21 cellular contexts compared by ENCODE assay signal in genomic region chrX:118633530-118633929, GRCh38.
DNase-seq lines count a peak whose midpoint lies in the region; ATAC-seq, FAIRE-seq and TF ChIP-seq lines count a peak whose summit lies in the region.
"Had no signal": no experiment of that assay in that cellular context is flagged by ENCODE, and none has a peak within 500 bp of the region (broad histone marks: within the 10 kb centered on the region; RNA-seq: fewer than 3 reads in every experiment).

No MANE protein-coding gene starts in this region.

- no peaks in the 10 kb centered on the region for H3K27me3 Mint-ChIP-seq in activated naive CD4-positive, alpha-beta T cell treated with anti-CD3 and anti-CD28 coated beads, Interleukin-2, amount 50 U/mL, for 24 hours
- H3K27me3 Mint-ChIP-seq: CD4-positive, alpha-beta memory T cell had no signal

- no peaks in the 10 kb centered on the region for H3K9me3 Mint-ChIP-seq in activated naive CD4-positive, alpha-beta T cell treated with anti-CD3 and anti-CD28 coated beads, Interleukin-2, amount 50 U/mL, for 24 hours
- H3K9me3 Mint-ChIP-seq: CD4-positive, alpha-beta memory T cell had no signal

- FAIRE-seq in GM12891 (lab: Jason Lieb, UNC): peak; percentile 82
- FAIRE-seq: HepG2, K562 had no signal

- no peak for DNase-seq in activated naive CD4-positive, alpha-beta T cell (lab: John Stamatoyannopoulos, UW)
- DNase-seq in GM12891 (ENCODE audit: insufficient read length, low spot score) (no peak), OCI-M1 (lab: John Stamatoyannopoulos, UW) (peak; percentile 48), NCI-H82 treated with DMSO at 0.1 percent for 48 hours (lab: John Stamatoyannopoulos, UW; ENCODE audit: unreplicated experiment) (no peak), AG20443 (ENCODE audit: low spot score) (no peak)
- DNase-seq: Caco-2; CD4-positive, alpha-beta memory T cell; DMS 273 treated with DMSO at 0.1 percent for 48 hours; DMS79 treated with DMSO at 0.1 percent for 48 hours; GM23248; NCI-H1092; NCI-H1436; NCI-H187 treated with DMSO at 0.1 percent for 48 hours; SIG-M5; SK-N-SH had no signal

- peaks cover 3% of the 10 kb centered on the region for H3K36me3 Mint-ChIP-seq in activated naive CD4-positive, alpha-beta T cell treated with anti-CD3 and anti-CD28 coated beads, Interleukin-2, amount 50 U/mL, for 24 hours

- peak overlapping the region; percentile 35 for H3K27ac Mint-ChIP-seq in activated naive CD4-positive, alpha-beta T cell treated with anti-CD3 and anti-CD28 coated beads, Interleukin-2, amount 50 U/mL, for 24 hours

- H3K4me1 Mint-ChIP-seq in activated naive CD4-positive, alpha-beta T cell treated with anti-CD3 and anti-CD28 coated beads, Interleukin-2, amount 50 U/mL, for 24 hours: no peaks in the 10 kb centered on the region
- H3K4me1 Mint-ChIP-seq: CD4-positive, alpha-beta memory T cell had no signal

- no peak for TF ChIP-seq POLR2A in GM12891 (IDR thresholded peaks at IDR 0.05; ENCODE audit: low read depth, low read length)

- no peak for ATAC-seq in GM18867 (IDR thresholded peaks at IDR 0.05; ENCODE audit: unreplicated experiment)
- ATAC-seq: A549, HepG2, K562, Panc1 had no signal

- no peak overlapping the region for H3K4me3 Mint-ChIP-seq in activated naive CD4-positive, alpha-beta T cell treated with anti-CD3 and anti-CD28 coated beads, Interleukin-2, amount 50 U/mL, for 24 hours
- H3K4me3 Mint-ChIP-seq: CD4-positive, alpha-beta memory T cell had no signal

TF ChIP-seq in GM12891, 5 proteins besides CTCF, POLR2A, EP300 and RAD21:
- no peak for TF ChIP-seq PAX5 (IDR thresholded peaks at IDR 0.05; ENCODE audit: insufficient read depth, low read length, severe bottlenecking)
- no peak for TF ChIP-seq POLR2AphosphoS5 (IDR thresholded peaks at IDR 0.05; ENCODE audit: low read depth, low read length)
- TF ChIP-seq POU2F2 (IDR thresholded peaks at IDR 0.05; ENCODE audit: low read depth, low read length): no peak
- no peak for TF ChIP-seq SPI1 (IDR thresholded peaks at IDR 0.05; ENCODE audit: low read depth, low read length)
- no peak for TF ChIP-seq TAF1 (IDR thresholded peaks at IDR 0.05; ENCODE audit: low read depth, low read length)
